11 cellular contexts compared by ENCODE assay signal in genomic region chr14:68783408-68784297, GRCh38. TPM values are rescaled to one million over a fixed set of nuclear protein-coding genes. Genes with fewer than 3 reads are reported as not detected.
DNase-seq lines count a peak whose midpoint lies in the region; ATAC-seq and TF ChIP-seq lines count a peak whose summit lies in the region.
"Had no signal": no experiment of that assay in that cellular context is flagged by ENCODE, and none has a peak within 500 bp of the region (broad histone marks: within the 10 kb centered on the region; RNA-seq: fewer than 3 reads in every experiment).

No MANE protein-coding gene starts in this region.

- H3K27me3 ChIP-seq in BLaER1 (no peaks in the 10 kb centered on the region), esophagus muscularis mucosa (no peaks in the 10 kb centered on the region), psoas muscle (ENCODE audit: insufficient read depth in 3 of 3, low read length in 2 of 3) (no peaks in the 10 kb centered on the region), H7 (ENCODE audit: control insufficient read depth, insufficient read depth, low read length) (no peaks in the 10 kb centered on the region)

- H3K4me1 ChIP-seq in BLaER1 (peaks cover 81% of the 10 kb centered on the region), esophagus muscularis mucosa (peaks cover 40 to 78% (median 72%) of the 10 kb centered on the region in 4 donors), psoas muscle (peaks cover 38% of the 10 kb centered on the region)

- TF ChIP-seq EP300 in esophagus muscularis mucosa (IDR thresholded peaks at IDR 0.05) = no peak

- no peaks in the 10 kb centered on the region for H3K9me3 Mint-ChIP-seq in IgD-negative memory B cell

- intact Hi-C loops in esophagus muscularis mucosa (cut with DNase I) = loop anchor here (5.0 to 10.0 kb wide), 2 partner anchors 396 to 639 kb away; no protein-coding TSS in a partner anchor
- intact Hi-C loops in psoas muscle (cut with DNase I) = loop anchor here in 1 of 2 donors (5.0 kb wide), 1 partner anchor 406 kb away; no protein-coding TSS in a partner anchor

- H3K36me3 ChIP-seq in BLaER1 = peaks cover 23% of the 10 kb centered on the region
- H3K36me3 ChIP-seq in esophagus muscularis mucosa = peaks cover 0 to 20% (median 12%) of the 10 kb centered on the region in 4 donors
- peaks cover 0 to 15% of the 10 kb centered on the region in 2 donors for H3K36me3 ChIP-seq in psoas muscle (ENCODE audit: insufficient read depth in 1 of 2, low read depth in 1 of 2)
- peaks cover 3% of the 10 kb centered on the region; the same call in 1 of the 2 replicates for H3K36me3 ChIP-seq in H7 (replicated peaks; ENCODE audit: control insufficient read depth, insufficient read depth, low read length)

- peaks cover 32% of the 10 kb centered on the region for H4K20me1 ChIP-seq in BLaER1

- H3K9me3 ChIP-seq in BLaER1 (no peaks in the 10 kb centered on the region), esophagus muscularis mucosa (no peaks in the 10 kb centered on the region), psoas muscle (no peaks in the 10 kb centered on the region)

- H3K27ac Mint-ChIP-seq in IgD-negative memory B cell = peak overlapping the region in 2 of 3 donors; percentile 59 to 86

- no peak overlapping the region; the same call in 1 of the 2 replicates for H3K27ac ChIP-seq in BLaER1
- peak overlapping the region; percentile 99 to 100 (median 100) for H3K27ac ChIP-seq in esophagus muscularis mucosa (replicated peaks in 1 of 4)
- peak overlapping the region; percentile 54 for H3K27ac ChIP-seq in psoas muscle

- TF ChIP-seq CTCF in esophagus muscularis mucosa (IDR thresholded peaks at IDR 0.05) (no peak), psoas muscle (IDR thresholded peaks at IDR 0.05) (no peak)

- ATAC-seq in psoas muscle (no peak), GM18502 (IDR thresholded peaks at IDR 0.05; ENCODE audit: poor library complexity, unreplicated experiment) (no peak)
- ATAC-seq: Panc1 had no signal

- peaks cover 36 to 45% (median 43%) of the 10 kb centered on the region in 3 donors for H3K4me1 Mint-ChIP-seq in IgD-negative memory B cell

- DNase-seq in esophagus muscularis mucosa (ENCODE audit: extremely low spot score) (peak; percentile 86), psoas muscle (peak in 1 of 2 donors; percentile 35), NCI-H1417 treated with DMSO at 0.1 percent for 48 hours (lab: John Stamatoyannopoulos, UW) (no peak), activated gamma-delta T cell treated with Interleukin-2 at 50 U/mL for 16 hours (no peak), H7 (no peak)
- DNase-seq: activated effector memory CD4-positive, alpha-beta T cell treated with Interleukin-2 at 50 U/mL for 16 hours; NCI-H187 treated with DMSO at 0.1 percent for 48 hours had no signal

- no peak overlapping the region for H3K4me3 Mint-ChIP-seq in IgD-negative memory B cell

- H3K9ac ChIP-seq in BLaER1 = no peak overlapping the region

- no peaks in the 10 kb centered on the region for H3K27me3 Mint-ChIP-seq in IgD-negative memory B cell

- TF ChIP-seq POLR2A in esophagus muscularis mucosa (IDR thresholded peaks at IDR 0.05; ENCODE audit: low read depth) = no peak

- H3K4me3 ChIP-seq in BLaER1 (no peak overlapping the region), esophagus muscularis mucosa (no peak overlapping the region), psoas muscle (no peak overlapping the region), H7 (ENCODE audit: insufficient read depth, low read depth, low read length) (no peak overlapping the region)

- H3K4me2 ChIP-seq in BLaER1 = peak overlapping the region; percentile 90; the same call in 1 of the 2 replicates

- WGBS in esophagus muscularis mucosa = 87% methylated on average over 3 of the region's 3 CpGs
- 93 to 98% (median 94%) methylated on average over 3 of the region's 3 CpGs for WGBS in psoas muscle, 3 donors

- H3K36me3 Mint-ChIP-seq in IgD-negative memory B cell = peaks cover 8% of the 10 kb centered on the region

RNA-seq across cellular contexts. Expression of gene ZFP36L1, which starts 9.2 kb away (rescaled TPM):
- polyA plus RNA-seq in IgD-negative memory B cell = 275 TPM
- 100 to 1,000 TPM; 191 to 704 (median 444) TPM for total RNA-seq in esophagus muscularis mucosa
- 100 to 1,000 TPM in 3 of 4 donors, 10 to 100 TPM in 1; 59.4 to 225 (median 160) TPM for total RNA-seq in psoas muscle
- 100 to 1,000 TPM in 1 of 3 donors, 10 to 100 TPM in 2; 45.4 to 144 (median 46.8) TPM for polyA plus RNA-seq in psoas muscle
- 47.8 and 73.1 TPM in 2 replicates for total RNA-seq in H7 (2014; rRNA removed; shearing (Covaris generic))
